In genomic region chr6:96626749-96627353, GRCh38 we compare ENCODE assay signal across 8 cellular contexts.
DNase-seq lines count a peak whose midpoint lies in the region; ATAC-seq and TF ChIP-seq lines count a peak whose summit lies in the region.

No MANE protein-coding gene starts in this region.

- no peaks in the 10 kb centered on the region for H3K9me3 ChIP-seq in CD4-positive, CD25-positive, alpha-beta regulatory T cell (ENCODE audit: control insufficient read depth in 2 of 2, low read length in 2 of 2)

- intact Hi-C loops in CD14-positive monocyte (cut with micrococcal nuclease): no loop called here

- peak in 2 of 3 donors; percentile 16 to 34 for DNase-seq in CD4-positive, CD25-positive, alpha-beta regulatory T cell
- DNase-seq in NCI-H2029 (lab: John Stamatoyannopoulos, UW): peak; percentile 4
- no peak for DNase-seq in WTC11 (ENCODE audit: low spot score)
- peak; percentile 23 for DNase-seq in iPS-NIHi11 (ENCODE audit: low spot score)
- DNase-seq in CD14-positive monocyte (ENCODE audit: low spot score): no peak
- DNase-seq in NK-92 (lab: John Stamatoyannopoulos, UW; ENCODE audit: unreplicated experiment): no peak

- H3K9me3 Mint-ChIP-seq in CD4-positive, CD25-positive, alpha-beta regulatory T cell: no peaks in the 10 kb centered on the region
- no peaks in the 10 kb centered on the region for H3K9me3 Mint-ChIP-seq in WTC11
- H3K9me3 Mint-ChIP-seq in CD14-positive monocyte: no peaks in the 10 kb centered on the region

- POLR2A ChIA-PET in WTC11 (lab: Charles Lee): no interaction called here

- H3K36me3 Mint-ChIP-seq in CD4-positive, CD25-positive, alpha-beta regulatory T cell: no peaks in the 10 kb centered on the region
- H3K36me3 Mint-ChIP-seq in WTC11 (no peaks in the 10 kb centered on the region), CD14-positive monocyte (no peaks in the 10 kb centered on the region)

- H3K27ac ChIP-seq in CD4-positive, CD25-positive, alpha-beta regulatory T cell (ENCODE audit: insufficient read depth, low read length, poor library complexity, severe bottlenecking): no peak overlapping the region

- no peaks in the 10 kb centered on the region for H3K27me3 ChIP-seq in CD4-positive, CD25-positive, alpha-beta regulatory T cell (ENCODE audit: control insufficient read depth, insufficient read depth, low read length)

- no peak overlapping the region for H3K4me3 Mint-ChIP-seq in CD4-positive, CD25-positive, alpha-beta regulatory T cell
- H3K4me3 Mint-ChIP-seq in WTC11 (no peak overlapping the region), CD14-positive monocyte (no peak overlapping the region)

- peaks cover 9% of the 10 kb centered on the region for H3K27me3 Mint-ChIP-seq in CD4-positive, CD25-positive, alpha-beta regulatory T cell
- H3K27me3 Mint-ChIP-seq in WTC11 (ENCODE audit: low read depth) (no peaks in the 10 kb centered on the region), CD14-positive monocyte (ENCODE audit: low read depth in 3 of 3) (peaks cover 2 to 5% (median 3%) of the 10 kb centered on the region in 3 donors)

- no peak overlapping the region for H3K27ac Mint-ChIP-seq in CD4-positive, CD25-positive, alpha-beta regulatory T cell
- H3K27ac Mint-ChIP-seq in WTC11 (no peak overlapping the region), CD14-positive monocyte (no peak overlapping the region)

- ATAC-seq in CD4-positive, CD25-positive, alpha-beta regulatory T cell (ENCODE audit: low read depth in 2 of 2): no peak
- ATAC-seq in GM18870 (IDR thresholded peaks at IDR 0.05; ENCODE audit: unreplicated experiment) (peak; percentile 92), HG03025 (IDR thresholded peaks at IDR 0.05; ENCODE audit: low FRiP score, unreplicated experiment) (peak; percentile 84), WTC11 (peak; percentile 64; the same call in 1 of the 2 replicates)

- no peak overlapping the region for H3K4me3 ChIP-seq in CD4-positive, CD25-positive, alpha-beta regulatory T cell (ENCODE audit: low read depth, low read length)

- H3K36me3 ChIP-seq in CD4-positive, CD25-positive, alpha-beta regulatory T cell (ENCODE audit: control insufficient read depth, insufficient read depth, low read length): no peaks in the 10 kb centered on the region

- H3K4me1 Mint-ChIP-seq in CD4-positive, CD25-positive, alpha-beta regulatory T cell: no peaks in the 10 kb centered on the region
- H3K4me1 Mint-ChIP-seq in WTC11 (no peaks in the 10 kb centered on the region), CD14-positive monocyte (no peaks in the 10 kb centered on the region)

- CTCF ChIA-PET in WTC11 (lab: Charles Lee): interaction anchor here (0.5 to 1.5 kb wide), 9 partner anchors 18 to 432 kb away, joined by 3 to 7 read pairs (median 3); no protein-coding TSS in a partner anchor

- H3K4me1 ChIP-seq in CD4-positive, CD25-positive, alpha-beta regulatory T cell (ENCODE audit: control insufficient read depth, insufficient read depth, low read length, poor library complexity, severe bottlenecking): no peaks in the 10 kb centered on the region

- TF ChIP-seq CTCF in WTC11 (IDR thresholded peaks at IDR 0.05) (no peak), CD14-positive monocyte (IDR thresholded peaks at IDR 0.05) (no peak)

TF ChIP-seq in WTC11, 78 proteins besides CTCF, POLR2A, EP300 and RAD21 (continues in another document):
- TF ChIP-seq ZNF532 (CRISPR knock-in tag; IDR thresholded peaks at IDR 0.05; ENCODE audit: borderline replicate concordance) (no peak), NR3C1 (CRISPR knock-in tag; conservative IDR thresholded peaks at IDR 0.05; ENCODE audit: low read depth) (no peak), HMGA2 (CRISPR knock-in tag; IDR thresholded peaks at IDR 0.05) (no peak), ATF3 (CRISPR knock-in tag; conservative IDR thresholded peaks at IDR 0.05) (no peak), GTF2I (CRISPR knock-in tag; conservative IDR thresholded peaks at IDR 0.05) (no peak), CREB1 (CRISPR knock-in tag; IDR thresholded peaks at IDR 0.05) (no peak), FOXK1 (CRISPR knock-in tag; IDR thresholded peaks at IDR 0.05) (no peak), ZBTB43 (CRISPR knock-in tag; IDR thresholded peaks at IDR 0.05) (no peak), GABPB1 (CRISPR knock-in tag; IDR thresholded peaks at IDR 0.05) (no peak), ATF2 (CRISPR knock-in tag; IDR thresholded peaks at IDR 0.05; ENCODE audit: borderline replicate concordance, low read depth) (no peak), ERG (CRISPR knock-in tag; IDR thresholded peaks at IDR 0.05) (no peak), E2F5 (CRISPR knock-in tag; IDR thresholded peaks at IDR 0.05) (no peak), EMX1 (CRISPR knock-in tag; IDR thresholded peaks at IDR 0.05) (no peak)

Comparison
In these comparisons a context has a peak if more than half of its experiments do, and no peak if none do; other contexts are left out.
1. ATAC-seq: peak in GM18870 (single experiment), HG03025 (single experiment) and WTC11 (single experiment); none in CD4-positive, CD25-positive, alpha-beta regulatory T cell (0 of 2).
2. DNase-seq: peak in CD4-positive, CD25-positive, alpha-beta regulatory T cell (2 of 3), NCI-H2029 (single experiment) and iPS-NIHi11 (single experiment); none in WTC11 (single experiment), CD14-positive monocyte (single experiment) and NK-92 (single experiment).